ENCODE assay signal across 28 cellular contexts in the genomic region with DNA sequence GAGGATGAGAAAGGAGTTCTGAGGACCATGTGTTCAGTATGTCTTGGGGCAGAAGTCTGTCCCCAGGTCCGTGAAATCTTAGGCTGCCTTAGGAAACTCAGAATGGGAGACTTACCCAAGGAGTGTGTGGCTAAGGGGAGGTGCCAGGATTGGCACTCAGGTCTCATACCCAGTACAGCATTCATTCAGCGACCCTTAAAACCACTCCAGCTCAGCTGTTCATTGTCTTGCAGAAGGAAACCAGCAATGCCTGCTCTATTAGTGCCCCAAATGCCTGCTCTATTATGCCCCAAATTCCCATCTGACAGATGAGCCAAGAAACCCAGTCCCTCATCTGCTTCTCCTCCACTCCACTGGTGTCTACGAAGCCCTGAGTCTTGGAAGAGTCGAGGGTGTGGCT.
DNase-seq lines count a peak whose midpoint lies in the region; ATAC-seq, FAIRE-seq and TF ChIP-seq lines count a peak whose summit lies in the region.
"Had no signal": no experiment of that assay in that cellular context is flagged by ENCODE, and none has a peak within 500 bp of the region (broad histone marks: within the 10 kb centered on the region; RNA-seq: fewer than 3 reads in every experiment).

No MANE protein-coding gene starts in this region.

- no peak overlapping the region for H3K4me2 ChIP-seq in keratinocyte (ENCODE audit: control insufficient read depth, extremely low read depth, insufficient read depth, low read depth, low read length)

- peaks cover 4% of the 10 kb centered on the region for H3K9me1 ChIP-seq in keratinocyte (ENCODE audit: control insufficient read depth, extremely low read depth, insufficient read depth, low read length)

- no peaks in the 10 kb centered on the region for H3K27me3 ChIP-seq in bronchial epithelial cell (ENCODE audit: control insufficient read depth, insufficient read depth, low read length)
- no peaks in the 10 kb centered on the region for H3K27me3 ChIP-seq in keratinocyte (ENCODE audit: control insufficient read depth, extremely low read depth, insufficient read depth, low read length)
- no peaks in the 10 kb centered on the region for H3K27me3 ChIP-seq in stomach smooth muscle (ENCODE audit: control insufficient read depth in 1 of 2, insufficient read depth in 2 of 2, low read length in 2 of 2)
- H3K27me3 ChIP-seq: BLaER1, breast epithelium, foreskin keratinocyte, tibial artery had no signal

- peak overlapping the region; percentile 13; the same call in 1 of the 2 replicates for H3K27ac ChIP-seq in RWPE1
- H3K27ac ChIP-seq in keratinocyte (ENCODE audit: control insufficient read depth, insufficient read depth, low read length): no peak overlapping the region
- peak overlapping the region; percentile 18 for H3K27ac ChIP-seq in stomach smooth muscle (ENCODE audit: low read length)
- H3K27ac ChIP-seq: foreskin keratinocyte had no signal

- H3K36me3 ChIP-seq in bronchial epithelial cell (ENCODE audit: control insufficient read depth, insufficient read depth, low read length) (peaks cover 9% of the 10 kb centered on the region), keratinocyte (ENCODE audit: control insufficient read depth in 2 of 2, extremely low read depth in 1 of 2, insufficient read depth in 2 of 2, low read length in 2 of 2) (peaks cover 37 to 42% of the 10 kb centered on the region in 2 experiments), stomach smooth muscle (ENCODE audit: control insufficient read depth in 2 of 2, insufficient read depth in 2 of 2, low read length in 2 of 2) (peaks cover 3 to 6% of the 10 kb centered on the region in 2 donors)
- H3K36me3 ChIP-seq: breast epithelium had no signal

- POLR2A ChIA-PET in RWPE1 (lab: Yijun Ruan, JAX; ENCODE audit: low non-redundant PET): no interaction called here

- TF ChIP-seq CTCF in RWPE1 (conservative IDR thresholded peaks at IDR 0.05; ENCODE audit: low read depth): no peak
- no peak for TF ChIP-seq CTCF in bronchial epithelial cell (IDR thresholded peaks at IDR 0.05; ENCODE audit: insufficient read depth, low read length, severe bottlenecking)
- TF ChIP-seq CTCF in keratinocyte (optimal IDR thresholded peaks at IDR 0.05 in 1 of 3, IDR thresholded peaks at IDR 0.05 in 1 of 3, conservative IDR thresholded peaks at IDR 0.05 in 1 of 3; ENCODE audit: extremely low read depth in 1 of 3, insufficient read depth in 2 of 3, low read length in 3 of 3): no peak

- dilution Hi-C loops in keratinocyte (cut with MboI; ENCODE audit: extremely low pct_ligation_motif_present, low sequenced_read_pairs): no loop called here

- ATAC-seq in stimulated activated memory B cell treated with anti-CD40 and anti-IgM and Interleukin-4, amounts not matched to agents 10 μg/mL and 1 μg/mL and 100 μg/mL, for 72 hours: no peak
- ATAC-seq in HG02884 (IDR thresholded peaks at IDR 0.05; ENCODE audit: unreplicated experiment) (no peak), GM21717 (IDR thresholded peaks at IDR 0.05; ENCODE audit: unreplicated experiment) (no peak)
- ATAC-seq: activated CD8-positive, alpha-beta T cell treated with anti-CD3 and anti-CD28 coated beads, Interleukin-2, amount 10 ng/mL, durations not matched to agents 7 days and 5 days; effector memory CD8-positive, alpha-beta T cell; foreskin keratinocyte; HepG2; mucosa of descending colon had no signal

- H3K4me1 Mint-ChIP-seq in stimulated activated memory B cell treated with anti-CD40 and anti-IgM and Interleukin-4, amounts not matched to agents 10 μg/mL and 1 μg/mL and 100 μg/mL, for 72 hours: peaks cover 12% of the 10 kb centered on the region

- DNase-seq in RWPE1 (ENCODE audit: low spot score): no peak
- DNase-seq in bronchial epithelial cell (ENCODE audit: low read depth): no peak
- no peak for DNase-seq in keratinocyte (ENCODE audit: low read depth, low spot score)
- DNase-seq: activated CD8-positive, alpha-beta T cell treated with anti-CD3 and anti-CD28 coated beads, Interleukin-2, amount 10 ng/mL, durations not matched to agents 7 days and 5 days; activated naive CD4-positive, alpha-beta T cell treated with anti-CD3 and anti-CD28 coated beads, Interleukin-2, amount 50 U/mL, for 16 hours; effector memory CD8-positive, alpha-beta T cell; erythroblast; foreskin keratinocyte; Karpas-422; kidney glomerular epithelial cell; mucosa of descending colon; NCI-H1417; NCI-H2029 treated with DMSO at 0.1 percent for 48 hours; NCI-H69; nephron progenitor cell; SHP77; small intestine; tibial artery had no signal

- H3K4me1 ChIP-seq in keratinocyte (ENCODE audit: control insufficient read depth, extremely low read depth, insufficient read depth, low read length) (peaks cover 10% of the 10 kb centered on the region), stomach smooth muscle (ENCODE audit: control insufficient read depth, insufficient read depth, low read length) (peaks cover 65% of the 10 kb centered on the region)

- H4K20me1 ChIP-seq in keratinocyte (ENCODE audit: control insufficient read depth, extremely low read depth, insufficient read depth, low read length): peaks cover 22% of the 10 kb centered on the region

- H2AFZ ChIP-seq in keratinocyte (ENCODE audit: control insufficient read depth, low read length): no peak overlapping the region

- peaks cover 73% of the 10 kb centered on the region for H3K79me2 ChIP-seq in keratinocyte (ENCODE audit: control insufficient read depth, insufficient read depth, low read length)

- peaks cover 6% of the 10 kb centered on the region for H3K36me3 Mint-ChIP-seq in stimulated activated memory B cell treated with anti-CD40 and anti-IgM and Interleukin-4, amounts not matched to agents 10 μg/mL and 1 μg/mL and 100 μg/mL, for 72 hours

- CTCF ChIA-PET in RWPE1 (lab: Yijun Ruan, JAX): interaction anchor here (0.6 kb wide), 1 partner anchor 49 kb away, joined by 3 read pairs; no protein-coding TSS in a partner anchor

- no peaks in the 10 kb centered on the region for H3K9me3 ChIP-seq in keratinocyte (ENCODE audit: control insufficient read depth, low read depth, low read length)
- no peaks in the 10 kb centered on the region for H3K9me3 ChIP-seq in stomach smooth muscle (ENCODE audit: control insufficient read depth in 2 of 2, low read length in 2 of 2)
- H3K9me3 ChIP-seq: BLaER1, breast epithelium, mucosa of descending colon, tibial artery had no signal

- H3K4me3 ChIP-seq in bronchial epithelial cell (ENCODE audit: low read depth, low read length): no peak overlapping the region
- no peak overlapping the region for H3K4me3 ChIP-seq in keratinocyte (ENCODE audit: control insufficient read depth in 2 of 3, extremely low read depth in 1 of 3, insufficient read depth in 2 of 3, low read depth in 1 of 3, low read length in 3 of 3)
- no peak overlapping the region for H3K4me3 ChIP-seq in stomach smooth muscle (ENCODE audit: low read length in 2 of 2)
- H3K4me3 ChIP-seq: BLaER1, breast epithelium, coronary artery, mucosa of descending colon, tibial artery had no signal

- peak; percentile 81 for FAIRE-seq in bronchial epithelial cell (lab: Jason Lieb, UNC)
- FAIRE-seq in keratinocyte (lab: Jason Lieb, UNC): peak; percentile 65
- FAIRE-seq: HepG2, small intestine had no signal

- no peaks in the 10 kb centered on the region for H3K27me3 Mint-ChIP-seq in stimulated activated memory B cell treated with anti-CD40 and anti-IgM and Interleukin-4, amounts not matched to agents 10 μg/mL and 1 μg/mL and 100 μg/mL, for 72 hours
- H3K27me3 Mint-ChIP-seq: effector memory CD8-positive, alpha-beta T cell; stimulated activated naive CD8-positive, alpha-beta T cell treated with anti-CD3 and anti-CD28 coated beads, Interleukin-15, Interleukin-2, amounts not matched to agents 100 ng/mL and 50 ng/mL, for 24 hours had no signal

- no peak overlapping the region for H3K27ac Mint-ChIP-seq in stimulated activated memory B cell treated with anti-CD40 and anti-IgM and Interleukin-4, amounts not matched to agents 10 μg/mL and 1 μg/mL and 100 μg/mL, for 72 hours
- H3K27ac Mint-ChIP-seq: activated CD8-positive, alpha-beta T cell treated with anti-CD3 and anti-CD28 coated beads, Interleukin-2, amount 10 ng/mL, durations not matched to agents 7 days and 5 days; activated T-helper 2 cell treated with anti-CD3 and anti-CD28 coated beads, Interferon-gamma antibody, Interleukin-2, Interleukin-4, amounts not matched to agents 10 μg/mL and 5 μg/mL and 100 μg/mL, durations not matched to agents 14 hours and 24 hours and 36 hours; nephron progenitor cell; stimulated activated naive CD8-positive, alpha-beta T cell treated with anti-CD3 and anti-CD28 coated beads, Interleukin-15, Interleukin-2, amounts not matched to agents 100 ng/mL and 50 ng/mL, for 24 hours had no signal

- H3K4me3 Mint-ChIP-seq in stimulated activated memory B cell treated with anti-CD40 and anti-IgM and Interleukin-4, amounts not matched to agents 10 μg/mL and 1 μg/mL and 100 μg/mL, for 72 hours: no peak overlapping the region
- H3K4me3 Mint-ChIP-seq: activated CD8-positive, alpha-beta T cell treated with anti-CD3 and anti-CD28 coated beads, Interleukin-2, amount 10 ng/mL, durations not matched to agents 7 days and 5 days; effector memory CD8-positive, alpha-beta T cell; nephron progenitor cell; stimulated activated naive CD8-positive, alpha-beta T cell treated with anti-CD3 and anti-CD28 coated beads, Interleukin-15, Interleukin-2, amounts not matched to agents 100 ng/mL and 50 ng/mL, for 24 hours had no signal

- H3K9ac ChIP-seq in keratinocyte (ENCODE audit: control insufficient read depth, extremely low read depth, insufficient read depth, low read length) (no peak overlapping the region), stomach smooth muscle (ENCODE audit: low read length in 2 of 2) (no peak overlapping the region)
- H3K9ac ChIP-seq: BLaER1 had no signal

- no peaks in the 10 kb centered on the region for H3K9me3 Mint-ChIP-seq in stimulated activated memory B cell treated with anti-CD40 and anti-IgM and Interleukin-4, amounts not matched to agents 10 μg/mL and 1 μg/mL and 100 μg/mL, for 72 hours
- H3K9me3 Mint-ChIP-seq: activated T-helper 2 cell treated with anti-CD3 and anti-CD28 coated beads, Interferon-gamma antibody, Interleukin-2, Interleukin-4, amounts not matched to agents 10 μg/mL and 5 μg/mL and 100 μg/mL, durations not matched to agents 14 hours and 24 hours and 36 hours; effector memory CD8-positive, alpha-beta T cell; nephron progenitor cell; stimulated activated naive CD8-positive, alpha-beta T cell treated with anti-CD3 and anti-CD28 coated beads, Interleukin-15, Interleukin-2, amounts not matched to agents 100 ng/mL and 50 ng/mL, for 24 hours had no signal
